Comparison of ENCODE assay signal across 18 cellular contexts in the genomic region with DNA sequence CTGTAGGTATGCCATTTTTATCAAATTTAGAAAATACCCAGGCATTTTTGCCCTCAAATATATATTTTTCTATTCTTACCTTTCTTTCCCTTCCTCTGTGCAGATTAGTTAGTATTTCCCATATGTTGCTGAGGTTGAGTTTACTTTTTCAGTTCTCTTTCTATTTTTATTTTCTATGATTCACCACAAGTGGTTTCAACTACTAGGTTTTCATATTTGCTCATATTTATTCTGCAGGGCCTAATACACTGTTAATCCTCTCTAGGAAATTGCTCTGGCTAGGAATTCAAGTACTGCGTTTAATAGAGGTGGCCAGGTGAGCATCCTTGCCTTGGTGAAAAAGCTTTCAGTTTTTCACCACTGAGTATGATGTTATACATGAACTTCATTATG.
DNase-seq lines count a peak whose midpoint lies in the region; ATAC-seq and TF ChIP-seq lines count a peak whose summit lies in the region.
"Had no signal": no experiment of that assay in that cellular context is flagged by ENCODE, and none has a peak within 500 bp of the region (broad histone marks: within the 10 kb centered on the region; RNA-seq: fewer than 3 reads in every experiment).

No MANE protein-coding gene starts in this region.

- DNase-seq in SK-N-SH (no peak), hippocampal formation (lab: John Stamatoyannopoulos, UW) (no peak), CD14-positive monocyte (ENCODE audit: low spot score) (no peak), iPS-NIHi7 (ENCODE audit: extremely low spot score) (no peak)
- DNase-seq in activated CD4-positive, alpha-beta memory T cell treated with anti-CD3 and anti-CD28 coated beads for 36 hours = no peak
- DNase-seq: aorta, DND-41, dorsolateral prefrontal cortex, foreskin keratinocyte, kidney glomerular epithelial cell, NCI-H1092, NCI-H510A treated with DMSO at 0.1 percent for 48 hours, retina, SJCRH30 had no signal

- 24% methylated on average over 1 of the region's 1 CpG for WGBS in SK-N-SH (ENCODE audit: low lambda C conversion rate)

- no peaks in the 10 kb centered on the region for H3K4me1 Mint-ChIP-seq in CD14-positive monocyte
- no peaks in the 10 kb centered on the region for H3K4me1 Mint-ChIP-seq in activated CD4-positive, alpha-beta memory T cell treated with anti-CD3 and anti-CD28 coated beads for 36 hours (ENCODE audit: low read depth)

- ATAC-seq in SK-N-SH treated with all-trans-retinoic acid at 6 μM for 48 hours = no peak
- peak; percentile 92 for ATAC-seq in HG02678 (IDR thresholded peaks at IDR 0.05; ENCODE audit: unreplicated experiment)
- peak; percentile 51 for ATAC-seq in HG03457 (IDR thresholded peaks at IDR 0.05; ENCODE audit: unreplicated experiment)
- ATAC-seq: foreskin keratinocyte had no signal

- no peak overlapping the region for H3K9ac ChIP-seq in SK-N-SH

- H3K27me3 Mint-ChIP-seq in CD14-positive monocyte (ENCODE audit: low read depth in 3 of 3) = no peaks in the 10 kb centered on the region
- no peaks in the 10 kb centered on the region for H3K27me3 Mint-ChIP-seq in activated CD4-positive, alpha-beta memory T cell treated with anti-CD3 and anti-CD28 coated beads for 36 hours

- H3K36me3 Mint-ChIP-seq in CD14-positive monocyte = no peaks in the 10 kb centered on the region
- H3K36me3 Mint-ChIP-seq in activated CD4-positive, alpha-beta memory T cell treated with anti-CD3 and anti-CD28 coated beads for 36 hours = no peaks in the 10 kb centered on the region

- peak overlapping the region; percentile 5; the same call in 1 of the 2 replicates for H3K4me2 ChIP-seq in SK-N-SH

- H3K36me3 ChIP-seq in SK-N-SH (replicated peaks in 1 of 2; ENCODE audit: control insufficient read depth in 1 of 2, insufficient read depth in 2 of 2, low read length in 1 of 2) = no peaks in the 10 kb centered on the region
- H3K36me3 ChIP-seq: SJCRH30, thoracic aorta had no signal

- no peak for TF ChIP-seq RAD21 in SK-N-SH (IDR thresholded peaks at IDR 0.05; ENCODE audit: low read length)

- no peak overlapping the region for H3K4me3 ChIP-seq in SK-N-SH (ENCODE audit: low read depth in 2 of 2, low read length in 1 of 2)
- H3K4me3 ChIP-seq: dorsolateral prefrontal cortex, SJCRH30, thoracic aorta had no signal

- POLR2A ChIA-PET in SK-N-SH (lab: Yijun Ruan, JAX) = no interaction called here
- POLR2A ChIA-PET in activated CD4-positive, alpha-beta memory T cell treated with anti-CD3 and anti-CD28 coated beads for 36 hours (lab: Charles Lee) = no interaction called here

- no peak overlapping the region for H2AFZ ChIP-seq in SK-N-SH (ENCODE audit: low read depth)

- no peak for TF ChIP-seq EP300 in SK-N-SH (IDR thresholded peaks at IDR 0.05; ENCODE audit: borderline replicate concordance in 1 of 2, low read depth in 1 of 2, low read length in 1 of 2)

- CTCF ChIA-PET in SK-N-SH (lab: Yijun Ruan, JAX) = no interaction called here
- CTCF ChIA-PET in activated CD4-positive, alpha-beta memory T cell treated with anti-CD3 and anti-CD28 coated beads for 36 hours (lab: Charles Lee) = no interaction called here

- peak overlapping the region in 1 of 2 experiments; percentile 24; a peak in 1 of 4 replicates for H3K27ac ChIP-seq in SK-N-SH (ENCODE audit: low read depth in 2 of 2, low read length in 1 of 2)
- H3K27ac ChIP-seq: dorsolateral prefrontal cortex, foreskin keratinocyte, SJCRH30, thoracic aorta had no signal

- no peak for TF ChIP-seq CTCF in SK-N-SH (IDR thresholded peaks at IDR 0.05)
- TF ChIP-seq CTCF in CD14-positive monocyte (IDR thresholded peaks at IDR 0.05) = no peak

- no peaks in the 10 kb centered on the region for H3K79me2 ChIP-seq in SK-N-SH (ENCODE audit: insufficient read depth)

- peaks cover 8% of the 10 kb centered on the region for H3F3A ChIP-seq in SK-N-SH (replicated peaks; ENCODE audit: insufficient read depth)

- H3K4me3 Mint-ChIP-seq in CD14-positive monocyte = no peak overlapping the region
- H3K4me3 Mint-ChIP-seq in activated CD4-positive, alpha-beta memory T cell treated with anti-CD3 and anti-CD28 coated beads for 36 hours = no peak overlapping the region

- no peaks in the 10 kb centered on the region for H4K20me1 ChIP-seq in SK-N-SH (ENCODE audit: insufficient read depth)

- no peak overlapping the region for H3K27ac Mint-ChIP-seq in CD14-positive monocyte
- no peak overlapping the region for H3K27ac Mint-ChIP-seq in activated CD4-positive, alpha-beta memory T cell treated with anti-CD3 and anti-CD28 coated beads for 36 hours

- H3K9me3 ChIP-seq in SK-N-SH = no peaks in the 10 kb centered on the region
- H3K9me3 ChIP-seq: SJCRH30, thoracic aorta had no signal

- H3K9me2 ChIP-seq in SK-N-SH = no peaks in the 10 kb centered on the region

- peaks cover 0 to 5% of the 10 kb centered on the region in 2 experiments; a peak in 2 of 4 replicates for H3K4me1 ChIP-seq in SK-N-SH (ENCODE audit: control insufficient read depth in 1 of 2, insufficient read depth in 2 of 2, low read depth in 1 of 2, low read length in 1 of 2)
- H3K4me1 ChIP-seq: SJCRH30 had no signal

- no peaks in the 10 kb centered on the region for H3K27me3 ChIP-seq in SK-N-SH (ENCODE audit: insufficient read depth)
- H3K27me3 ChIP-seq: dorsolateral prefrontal cortex, foreskin keratinocyte, SJCRH30 had no signal

- intact Hi-C loops in CD14-positive monocyte (cut with micrococcal nuclease) = no loop called here
- intact Hi-C loops in activated CD4-positive, alpha-beta memory T cell treated with anti-CD3 and anti-CD28 coated beads for 36 hours (cut with micrococcal nuclease) = no loop called here

- H3K9me3 Mint-ChIP-seq in CD14-positive monocyte = peaks cover 0 to 2% (median 0%) of the 10 kb centered on the region in 7 donors
- peaks cover 3% of the 10 kb centered on the region for H3K9me3 Mint-ChIP-seq in activated CD4-positive, alpha-beta memory T cell treated with anti-CD3 and anti-CD28 coated beads for 36 hours

TF ChIP-seq in SK-N-SH, 30 proteins besides CTCF, POLR2A, EP300 and RAD21:
- TF ChIP-seq MEF2A (IDR thresholded peaks at IDR 0.05; ENCODE audit: borderline replicate concordance, low read depth) (peak; percentile 54; the same call in 1 of the 2 replicates), FOXM1 (IDR thresholded peaks at IDR 0.05; ENCODE audit: low read depth) (no peak), MAX (IDR thresholded peaks at IDR 0.05; ENCODE audit: low read depth) (no peak)

TF ChIP-seq in SK-N-SH treated with all-trans-retinoic acid at 6 μM for 48 hours, 23 proteins besides CTCF, POLR2A, EP300 and RAD21 (continues in another document):
- TF ChIP-seq, protein P1, sequence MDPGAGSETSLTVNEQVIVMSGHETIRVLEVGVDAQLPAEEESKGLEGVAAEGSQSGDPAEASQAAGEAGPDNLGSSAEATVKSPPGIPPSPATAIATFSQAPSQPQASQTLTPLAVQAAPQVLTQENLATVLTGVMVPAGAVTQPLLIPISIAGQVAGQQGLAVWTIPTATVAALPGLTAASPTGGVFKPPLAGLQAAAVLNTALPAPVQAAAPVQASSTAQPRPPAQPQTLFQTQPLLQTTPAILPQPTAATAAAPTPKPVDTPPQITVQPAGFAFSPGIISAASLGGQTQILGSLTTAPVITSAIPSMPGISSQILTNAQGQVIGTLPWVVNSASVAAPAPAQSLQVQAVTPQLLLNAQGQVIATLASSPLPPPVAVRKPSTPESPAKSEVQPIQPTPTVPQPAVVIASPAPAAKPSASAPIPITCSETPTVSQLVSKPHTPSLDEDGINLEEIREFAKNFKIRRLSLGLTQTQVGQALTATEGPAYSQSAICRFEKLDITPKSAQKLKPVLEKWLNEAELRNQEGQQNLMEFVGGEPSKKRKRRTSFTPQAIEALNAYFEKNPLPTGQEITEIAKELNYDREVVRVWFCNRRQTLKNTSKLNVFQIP (CRISPR knock-in tag; IDR thresholded peaks at IDR 0.05; ENCODE audit: borderline replicate concordance, low read depth) = no peak
- TF ChIP-seq ZNF8 (CRISPR knock-in tag; IDR thresholded peaks at IDR 0.05) (no peak), ZFP3 (CRISPR knock-in tag; IDR thresholded peaks at IDR 0.05) (no peak), BACH2 (CRISPR knock-in tag; IDR thresholded peaks at IDR 0.05; ENCODE audit: borderline replicate concordance) (no peak), ISL1 (CRISPR knock-in tag; IDR thresholded peaks at IDR 0.05) (no peak), ZC3H10 (CRISPR knock-in tag; IDR thresholded peaks at IDR 0.05) (no peak), ARNTL (CRISPR knock-in tag; IDR thresholded peaks at IDR 0.05; ENCODE audit: borderline replicate concordance, low read depth) (no peak), CREB5 (CRISPR knock-in tag; IDR thresholded peaks at IDR 0.05; ENCODE audit: low read depth) (no peak), ESRRG (CRISPR knock-in tag; IDR thresholded peaks at IDR 0.05) (no peak)
